In the genomic region with DNA sequence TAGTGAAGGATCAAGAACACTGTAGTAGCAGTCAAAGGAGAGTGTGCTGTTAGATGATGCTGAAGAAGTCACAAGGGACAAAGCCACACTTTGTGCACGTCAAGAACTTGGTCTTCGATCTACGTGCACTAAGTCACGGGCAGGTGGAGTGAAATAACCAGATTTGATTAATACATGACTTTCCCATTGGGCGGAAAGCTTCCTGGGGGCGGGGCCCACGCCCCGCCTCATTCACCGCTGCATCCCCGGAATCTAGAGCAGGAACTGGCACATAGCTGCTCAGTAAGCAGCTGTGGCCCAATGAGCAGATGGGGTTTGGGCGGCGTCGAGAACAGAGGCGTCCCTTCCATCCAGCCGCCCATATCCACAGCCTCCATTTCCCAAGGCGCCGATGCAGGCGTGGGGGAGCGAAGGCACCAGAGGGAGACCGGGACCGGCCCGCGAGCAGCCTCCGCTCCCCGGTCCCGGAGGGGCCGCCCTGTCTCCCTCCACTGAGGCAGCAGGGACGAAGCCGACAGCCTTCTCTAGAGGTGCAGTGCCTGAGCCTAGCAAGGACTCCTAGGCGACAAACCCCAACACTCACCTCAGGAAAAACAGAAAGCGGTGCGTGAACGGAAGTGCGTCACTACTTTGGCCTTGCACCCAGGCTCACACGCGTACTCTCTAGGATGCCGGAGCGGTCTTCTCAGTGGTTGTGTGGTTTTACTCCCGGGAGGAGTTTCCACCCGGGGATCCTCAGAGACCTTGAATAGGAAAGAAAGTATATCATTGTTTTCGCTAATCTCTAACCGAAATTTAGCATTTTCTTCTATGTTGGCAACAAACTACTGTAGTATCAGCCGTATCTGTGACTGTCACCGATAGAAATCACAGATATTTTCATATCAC, we compare ENCODE assay signal across 8 cellular contexts.
DNase-seq lines count a peak whose midpoint lies in the region; ATAC-seq and TF ChIP-seq lines count a peak whose summit lies in the region.

No MANE protein-coding gene starts in this region.

- DNase-seq in DMS 273 (lab: John Stamatoyannopoulos, UW; ENCODE audit: unreplicated experiment) = peak; percentile 95
- DNase-seq in HuH-7 (ENCODE audit: low spot score) = peak; percentile 88
- peak; percentile 92 for DNase-seq in OCI-M1 (lab: John Stamatoyannopoulos, UW)
- peak; percentile 80 for DNase-seq in activated T-cell treated with anti-CD3 and anti-CD28 coated beads, Interleukin-2, amount 50 U/mL, for 1 hour
- peak; percentile 92 to 93 for DNase-seq in erythroblast (lab: John Stamatoyannopoulos, UW)
- DNase-seq in stimulated activated CD8-positive, alpha-beta memory T cell treated with anti-CD3 and anti-CD28 coated beads, Interleukin-4, amount 100 ng/mL, for 4 hours (ENCODE audit: low read depth in 2 of 2, low spot score in 1 of 2) = peak; percentile 49 to 65

- peak; percentile 98 for TF ChIP-seq POLR2A in erythroblast (IDR thresholded peaks at IDR 0.05; ENCODE audit: low read length)

- peak overlapping the region; percentile 94 to 99 for H3K27ac ChIP-seq in mucosa of rectum (ENCODE audit: low read depth in 2 of 2, low read length in 2 of 2)

- H3K4me1 ChIP-seq in mucosa of rectum (ENCODE audit: control insufficient read depth in 2 of 2, insufficient read depth in 2 of 2, low read length in 2 of 2) = peaks cover 0 to 2% of the 10 kb centered on the region in 2 donors

- peak overlapping the region; percentile 90 to 98 for H3K9ac ChIP-seq in mucosa of rectum (ENCODE audit: low read depth in 1 of 2, low read length in 2 of 2)

- ATAC-seq in GM21526 (IDR thresholded peaks at IDR 0.05; ENCODE audit: low FRiP score, unreplicated experiment) = peak; percentile 90

- H3K9me3 ChIP-seq in mucosa of rectum (ENCODE audit: control insufficient read depth in 2 of 2, low read length in 2 of 2) = no peaks in the 10 kb centered on the region

- peak overlapping the region; percentile 89 to 97 for H3K4me3 ChIP-seq in mucosa of rectum (ENCODE audit: low read length in 2 of 2)

- no peaks in the 10 kb centered on the region for H3K27me3 ChIP-seq in mucosa of rectum (ENCODE audit: control insufficient read depth in 2 of 2, insufficient read depth in 2 of 2, low read length in 2 of 2)

- no peaks in the 10 kb centered on the region for H3K36me3 ChIP-seq in mucosa of rectum (ENCODE audit: control insufficient read depth in 2 of 2, insufficient read depth in 2 of 2, low read length in 2 of 2)

Comparison
In these comparisons a context has a peak if more than half of its experiments do, and no peak if none do; other contexts are left out.
1. Peak in every context shown above with its lines: DNase-seq, ATAC-seq, H3K4me3 ChIP-seq and H3K27ac ChIP-seq.